Comparison of ENCODE assay signal across 15 cellular contexts in the genomic region with DNA sequence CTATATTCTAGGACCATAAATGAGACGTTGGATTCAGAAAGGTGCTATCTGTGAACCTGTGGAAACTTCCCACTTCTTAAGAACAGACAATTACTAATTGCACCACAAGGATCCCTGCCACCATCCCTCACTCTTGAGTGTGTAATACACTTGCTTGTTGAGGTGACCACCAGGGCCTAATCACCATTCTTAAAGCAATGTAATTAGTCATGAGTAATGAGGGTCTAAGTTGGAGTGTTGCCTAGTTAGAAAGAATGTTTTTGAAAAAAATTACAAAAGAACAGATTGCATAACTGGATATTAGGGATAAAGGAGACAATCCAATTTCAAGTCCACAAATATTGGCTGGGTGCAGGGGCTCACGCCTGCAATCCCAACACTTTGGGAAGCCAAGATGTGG. TPM values are rescaled to one million over a fixed set of nuclear protein-coding genes. Genes with fewer than 3 reads are reported as not detected.
DNase-seq lines count a peak whose midpoint lies in the region; ATAC-seq and TF ChIP-seq lines count a peak whose summit lies in the region.
"Had no signal": no experiment of that assay in that cellular context is flagged by ENCODE, and none has a peak within 500 bp of the region (broad histone marks: within the 10 kb centered on the region; RNA-seq: fewer than 3 reads in every experiment).

No MANE protein-coding gene starts in this region.

- WGBS in trophoblast cell (ENCODE audit: extremely low coverage, insufficient coverage, insufficient read length) = no CpG with 5 or more reads among the region's 2 CpGs

- H3K9me3 ChIP-seq in RWPE2 (ENCODE audit: severe bottlenecking) (no peaks in the 10 kb centered on the region), trophoblast cell (ENCODE audit: insufficient read depth, low read depth, low read length) (peaks cover 2% of the 10 kb centered on the region), Peyer's patch (peaks cover 0 to 4% (median 0%) of the 10 kb centered on the region in 4 donors)
- H3K9me3 ChIP-seq: HAP-1 had no signal

- H3K27me3 ChIP-seq in RWPE2 (ENCODE audit: insufficient read depth, poor library complexity, severe bottlenecking) (no peaks in the 10 kb centered on the region), trophoblast cell (ENCODE audit: insufficient read depth, low read length) (no peaks in the 10 kb centered on the region), Peyer's patch (no peaks in the 10 kb centered on the region)

- CTCF ChIA-PET in Calu3 (lab: Charles Lee) = no interaction called here

- no peak overlapping the region for H3K23ac ChIP-seq in trophoblast cell (ENCODE audit: low read length)

- no peak overlapping the region for H2BK12ac ChIP-seq in trophoblast cell (ENCODE audit: low read length)

- no peak overlapping the region for H4K91ac ChIP-seq in trophoblast cell (ENCODE audit: low read depth, low read length)

- H3K27me3 Mint-ChIP-seq in Calu3 (ENCODE audit: unreplicated experiment) = no peaks in the 10 kb centered on the region

- no peaks in the 10 kb centered on the region for H3K79me2 ChIP-seq in trophoblast cell (ENCODE audit: control insufficient read depth, insufficient read depth, low read length, poor library complexity)

- no peak overlapping the region for H3K4ac ChIP-seq in trophoblast cell (ENCODE audit: low read depth, low read length)

- H3K4me3 ChIP-seq in RWPE2 (ENCODE audit: severe bottlenecking) (no peak overlapping the region), trophoblast cell (ENCODE audit: low read depth, low read length) (no peak overlapping the region), Peyer's patch (no peak overlapping the region)
- H3K4me3 ChIP-seq: HAP-1, K562 had no signal

- H4K12ac ChIP-seq in trophoblast cell (ENCODE audit: low read depth, low read length) = no peak overlapping the region

- no peak overlapping the region for H3K14ac ChIP-seq in trophoblast cell (ENCODE audit: low read length)

- no peaks in the 10 kb centered on the region for H3K9me3 Mint-ChIP-seq in Calu3 (ENCODE audit: low read depth, unreplicated experiment)

- no peaks in the 10 kb centered on the region for H3K36me3 Mint-ChIP-seq in Calu3 (ENCODE audit: insufficient read depth, unreplicated experiment)

- no peaks in the 10 kb centered on the region for H3K36me3 ChIP-seq in RWPE2 (ENCODE audit: low read depth)
- H3K36me3 ChIP-seq in trophoblast cell (ENCODE audit: control insufficient read depth in 1 of 2, insufficient read depth in 2 of 2, low read length in 2 of 2) = no peaks in the 10 kb centered on the region
- H3K36me3 ChIP-seq in Peyer's patch = no peaks in the 10 kb centered on the region
- H3K36me3 ChIP-seq: HAP-1 had no signal

- DNase-seq in EL = peak; percentile 39
- DNase-seq in RWPE2 (ENCODE audit: low spot score) = no peak
- peak; percentile 9 for DNase-seq in fibroblast of gingiva (ENCODE audit: low read depth)
- DNase-seq in trophoblast cell = peak; percentile 44 to 90
- DNase-seq in Calu3 = no peak
- DNase-seq in Peyer's patch = no peak
- DNase-seq: NCI-H1417 treated with DMSO at 0.1 percent for 48 hours, NCI-H1930, NCI-H446, NCI-H69, OCI-M1 had no signal

- H3K4me2 ChIP-seq in trophoblast cell (ENCODE audit: low read length) = no peak overlapping the region

- no peak overlapping the region for H3K18ac ChIP-seq in trophoblast cell (ENCODE audit: low read length)

- H3K4me3 Mint-ChIP-seq in Calu3 (ENCODE audit: low read depth, unreplicated experiment) = no peak overlapping the region

- H3K4me1 Mint-ChIP-seq in Calu3 (ENCODE audit: low read depth, unreplicated experiment) = no peaks in the 10 kb centered on the region

- no peak overlapping the region for H2BK120ac ChIP-seq in trophoblast cell (ENCODE audit: insufficient read depth, low read length, poor library complexity)

- intact Hi-C loops in Calu3 (cut with micrococcal nuclease; ENCODE audit: unreplicated experiment) = no loop called here

- no peaks in the 10 kb centered on the region for H3K79me1 ChIP-seq in trophoblast cell (ENCODE audit: low read length)

- H3K27ac Mint-ChIP-seq in Calu3 (ENCODE audit: unreplicated experiment) = no peak overlapping the region

- no TSS peak for BruUV-seq in Calu3 (replicated peaks; lab: Mats Ljungman, UMichigan)

- no peak overlapping the region for H2AK5ac ChIP-seq in trophoblast cell (ENCODE audit: low read length)

- H4K8ac ChIP-seq in trophoblast cell (ENCODE audit: low read depth, low read length) = no peak overlapping the region

- TF ChIP-seq CTCF in RWPE2 (IDR thresholded peaks at IDR 0.05; ENCODE audit: poor library complexity, severe bottlenecking) (no peak), Calu3 (IDR thresholded peaks at IDR 0.05; ENCODE audit: unreplicated experiment) (no peak), Peyer's patch (IDR thresholded peaks at IDR 0.05) (no peak)

- no peak overlapping the region for H2BK5ac ChIP-seq in trophoblast cell (ENCODE audit: low read depth, low read length, poor library complexity)

- no peak overlapping the region for H3K9ac ChIP-seq in trophoblast cell (ENCODE audit: low read length)

- ATAC-seq in RWPE2 (ENCODE audit: low read depth) (peak; percentile 36; the same call in 1 of the 3 replicates), GM21825 (IDR thresholded peaks at IDR 0.05; ENCODE audit: unreplicated experiment) (no peak)
- ATAC-seq: K562 had no signal

- H3K4me1 ChIP-seq in RWPE2 (ENCODE audit: insufficient read depth, poor library complexity, severe bottlenecking) = no peaks in the 10 kb centered on the region
- H3K4me1 ChIP-seq in trophoblast cell (ENCODE audit: control insufficient read depth in 1 of 2, insufficient read depth in 2 of 2, low read length in 2 of 2) = no peaks in the 10 kb centered on the region
- H3K4me1 ChIP-seq in Peyer's patch = no peaks in the 10 kb centered on the region
- H3K4me1 ChIP-seq: HAP-1 had no signal

- TF ChIP-seq POLR2A in Peyer's patch (IDR thresholded peaks at IDR 0.05) = no peak

- H2AFZ ChIP-seq in trophoblast cell (ENCODE audit: insufficient read depth, low read length, poor library complexity) = no peak overlapping the region

- H3K27ac ChIP-seq in RWPE2 (ENCODE audit: poor library complexity, severe bottlenecking) (no peak overlapping the region), trophoblast cell (ENCODE audit: low read depth, low read length) (no peak overlapping the region), Peyer's patch (no peak overlapping the region)
- H3K27ac ChIP-seq: C4-2B had no signal

RNA-seq across cellular contexts. Expression of a gene that starts 56.9 kb away (rescaled TPM):
- 47.9 and 49.7 TPM in 2 replicates for polyA plus RNA-seq in trophoblast cell (2013)
- 150 and 183 TPM in 2 replicates for total RNA-seq in Calu3 (2022)
- 100 to 1,000 TPM; 171 to 456 (median 340) TPM for total RNA-seq in Peyer's patch

Comparison
In these comparisons a context has a peak if more than half of its experiments do, and no peak if none do; other contexts are left out.
1. DNase-seq: peak in EL (single experiment), fibroblast of gingiva (single experiment) and trophoblast cell (2 of 2); none in RWPE2 (single experiment), Calu3 (single experiment) and Peyer's patch (0 of 3).